In genomic region chr15:66641485-66642313, GRCh38 we compare ENCODE assay signal across 23 cellular contexts.
A peak's percentile ranks its signal among the peaks of the same experiment; 100 is the strongest.
DNase-seq lines count a peak whose midpoint lies in the region; ATAC-seq, FAIRE-seq and TF ChIP-seq lines count a peak whose summit lies in the region.
"Had no signal": no experiment of that assay in that cellular context is flagged by ENCODE, and none has a peak within 500 bp of the region (broad histone marks: within the 10 kb centered on the region; RNA-seq: fewer than 3 reads in every experiment).

No MANE protein-coding gene starts in this region.

- TF ChIP-seq CTCF in A549 (IDR thresholded peaks at IDR 0.05), result no peak
- TF ChIP-seq CTCF in MM.1S (IDR thresholded peaks at IDR 0.05; ENCODE audit: low read length), result no peak
- TF ChIP-seq CTCF in Calu3 (IDR thresholded peaks at IDR 0.05; ENCODE audit: unreplicated experiment), result no peak

- BruUV-seq in Calu3 (replicated peaks; lab: Mats Ljungman, UMichigan), result no TSS peak

- WGBS in A549 (ENCODE audit: missing lambda C conversion rate), result 89% methylated on average over 5 of the region's 5 CpGs
- no CpG with 5 or more reads among the region's 5 CpGs for WGBS in trophoblast cell (ENCODE audit: extremely low coverage, insufficient coverage, insufficient read length)

- no peak overlapping the region for H3K27ac Mint-ChIP-seq in Calu3 (ENCODE audit: unreplicated experiment)
- H3K27ac Mint-ChIP-seq in activated naive CD4-positive, alpha-beta T cell treated with anti-CD3 and anti-CD28 coated beads for 36 hours, result no peak overlapping the region
- H3K27ac Mint-ChIP-seq: CD4-positive, alpha-beta memory T cell; IgD-negative memory B cell had no signal

- no peaks in the 10 kb centered on the region for H3K9me3 ChIP-seq in A549
- no peaks in the 10 kb centered on the region for H3K9me3 ChIP-seq in MM.1S (replicated peaks; ENCODE audit: insufficient read depth, low read length)
- no peaks in the 10 kb centered on the region for H3K9me3 ChIP-seq in trophoblast cell (ENCODE audit: insufficient read depth, low read depth, low read length)
- H3K9me3 ChIP-seq: BE2C, Caco-2 had no signal

- DNase-seq in A549 (ENCODE audit: low read depth in 1 of 2, low spot score in 1 of 2) (no peak), MM.1S (peak; percentile 27), left colon (no peak), trophoblast cell (no peak), Calu3 (no peak), medulla oblongata (ENCODE audit: extremely low spot score) (no peak)
- no peak for DNase-seq in activated naive CD4-positive, alpha-beta T cell treated with anti-CD3 and anti-CD28 coated beads for 36 hours
- DNase-seq: BE2C; Caco-2; CD4-positive, alpha-beta memory T cell; DND-41; MV-4-11; NCI-H1105 treated with DMSO at 0.1 percent for 48 hours; NCI-H2029 treated with DMSO at 0.1 percent for 48 hours; NCI-H226; NCI-H526; PC-3; RPMI8226; SHP77 had no signal

- peak overlapping the region; percentile 17 for H3K14ac ChIP-seq in trophoblast cell (ENCODE audit: low read length)

- no peaks in the 10 kb centered on the region for H3K36me3 Mint-ChIP-seq in Calu3 (ENCODE audit: insufficient read depth, unreplicated experiment)
- no peaks in the 10 kb centered on the region for H3K36me3 Mint-ChIP-seq in activated naive CD4-positive, alpha-beta T cell treated with anti-CD3 and anti-CD28 coated beads for 36 hours (ENCODE audit: low read depth)
- H3K36me3 Mint-ChIP-seq: CD4-positive, alpha-beta memory T cell had no signal

- H3K27ac ChIP-seq in A549 (no peak overlapping the region), MM.1S (ENCODE audit: low read length) (peak overlapping the region; percentile 29; the same call in 1 of the 2 replicates), trophoblast cell (ENCODE audit: low read depth, low read length) (no peak overlapping the region)

- H4K20me1 ChIP-seq in MM.1S (ENCODE audit: insufficient read depth, low read length), result no peaks in the 10 kb centered on the region

- H3K36me3 ChIP-seq in MM.1S (replicated peaks; ENCODE audit: insufficient read depth, low read length) (no peaks in the 10 kb centered on the region), trophoblast cell (ENCODE audit: control insufficient read depth in 1 of 2, insufficient read depth in 2 of 2, low read length in 2 of 2) (no peaks in the 10 kb centered on the region)

- H3K27me3 Mint-ChIP-seq in Calu3 (ENCODE audit: unreplicated experiment), result peaks cover 5% of the 10 kb centered on the region
- no peaks in the 10 kb centered on the region for H3K27me3 Mint-ChIP-seq in activated naive CD4-positive, alpha-beta T cell treated with anti-CD3 and anti-CD28 coated beads for 36 hours (ENCODE audit: low read depth)
- H3K27me3 Mint-ChIP-seq: CD4-positive, alpha-beta memory T cell; IgD-negative memory B cell had no signal

- no peak overlapping the region for H3K18ac ChIP-seq in trophoblast cell (ENCODE audit: low read length)

- no peak overlapping the region for H3K4me3 Mint-ChIP-seq in Calu3 (ENCODE audit: low read depth, unreplicated experiment)
- no peak overlapping the region for H3K4me3 Mint-ChIP-seq in activated naive CD4-positive, alpha-beta T cell treated with anti-CD3 and anti-CD28 coated beads for 36 hours
- H3K4me3 Mint-ChIP-seq: CD4-positive, alpha-beta memory T cell; IgD-negative memory B cell had no signal

- no peak overlapping the region for H3K9ac ChIP-seq in MM.1S (ENCODE audit: low read length)
- no peak overlapping the region for H3K9ac ChIP-seq in trophoblast cell (ENCODE audit: low read length)

- H3K4me1 ChIP-seq in A549 (no peaks in the 10 kb centered on the region), MM.1S (ENCODE audit: low read length) (peaks cover 56% of the 10 kb centered on the region), trophoblast cell (ENCODE audit: control insufficient read depth in 1 of 2, insufficient read depth in 2 of 2, low read length in 2 of 2) (peaks cover 0 to 2% of the 10 kb centered on the region in 2 experiments)

- no peak for TF ChIP-seq EP300 in A549 (IDR thresholded peaks at IDR 0.05)

- peak overlapping the region; percentile 42; the same call in 1 of the 2 replicates for H2AFZ ChIP-seq in MM.1S (ENCODE audit: low read length)
- no peak overlapping the region for H2AFZ ChIP-seq in trophoblast cell (ENCODE audit: insufficient read depth, low read length, poor library complexity)

- no peak overlapping the region for H2BK120ac ChIP-seq in trophoblast cell (ENCODE audit: insufficient read depth, low read length, poor library complexity)

- peak overlapping the region; percentile 42 for H2BK12ac ChIP-seq in trophoblast cell (ENCODE audit: low read length)

- H2BK5ac ChIP-seq in trophoblast cell (ENCODE audit: low read depth, low read length, poor library complexity), result no peak overlapping the region

- H3K4me2 ChIP-seq in A549 (no peak overlapping the region), MM.1S (ENCODE audit: low read depth, low read length) (peak overlapping the region; percentile 33), trophoblast cell (ENCODE audit: low read length) (no peak overlapping the region)

- no peak overlapping the region for H4K12ac ChIP-seq in trophoblast cell (ENCODE audit: low read depth, low read length)

- H4K91ac ChIP-seq in trophoblast cell (ENCODE audit: low read depth, low read length), result no peak overlapping the region

- H3K27me3 ChIP-seq in MM.1S (replicated peaks; ENCODE audit: insufficient read depth, low read length), result no peaks in the 10 kb centered on the region
- no peaks in the 10 kb centered on the region for H3K27me3 ChIP-seq in trophoblast cell (ENCODE audit: insufficient read depth, low read length)
- H3K27me3 ChIP-seq: BE2C had no signal

- no peaks in the 10 kb centered on the region for H3K9me3 Mint-ChIP-seq in Calu3 (ENCODE audit: low read depth, unreplicated experiment)
- H3K9me3 Mint-ChIP-seq in activated naive CD4-positive, alpha-beta T cell treated with anti-CD3 and anti-CD28 coated beads for 36 hours, result no peaks in the 10 kb centered on the region
- H3K9me3 Mint-ChIP-seq: IgD-negative memory B cell had no signal

- H4K8ac ChIP-seq in trophoblast cell (ENCODE audit: low read depth, low read length), result no peak overlapping the region

- no peak for ATAC-seq in A549
- peak; percentile 73 for ATAC-seq in left colon
- ATAC-seq: PC-3 had no signal

- H3K23ac ChIP-seq in trophoblast cell (ENCODE audit: low read length), result no peak overlapping the region

- no peak overlapping the region for H3K4ac ChIP-seq in trophoblast cell (ENCODE audit: low read depth, low read length)

- peaks cover 6% of the 10 kb centered on the region for H3K79me1 ChIP-seq in trophoblast cell (ENCODE audit: low read length)

- POLR2A ChIA-PET in A549 (lab: Yijun Ruan, JAX), result no interaction called here

- peak; percentile 7 for FAIRE-seq in A549 (lab: Jason Lieb, UNC)
- FAIRE-seq: A204.1, GM12892, H1 had no signal

- CTCF ChIA-PET in A549 (lab: Yijun Ruan, JAX), result interaction anchor here (0.9 to 2.5 kb wide), 6 partner anchors 12 to 56 kb away, joined by 3 to 12 read pairs (median 4); no protein-coding TSS in a partner anchor
- CTCF ChIA-PET in Calu3 (lab: Charles Lee), result interaction anchor here (0.6 kb wide), 1 partner anchor 35 kb away, joined by 7 read pairs; no protein-coding TSS in a partner anchor
- CTCF ChIA-PET in activated naive CD4-positive, alpha-beta T cell treated with anti-CD3 and anti-CD28 coated beads for 36 hours (lab: Charles Lee), result no interaction called here

- no peaks in the 10 kb centered on the region for H3K9me2 ChIP-seq in MM.1S (replicated peaks; ENCODE audit: insufficient read depth, low read length)

- no peak for TF ChIP-seq POLR2A in A549 (IDR thresholded peaks at IDR 0.05; ENCODE audit: low read length)

- intact Hi-C loops in left colon (cut with DNase I, micrococcal nuclease), result no loop called here
- intact Hi-C loops in Calu3 (cut with micrococcal nuclease; ENCODE audit: unreplicated experiment), result no loop called here
- intact Hi-C loops in activated naive CD4-positive, alpha-beta T cell treated with anti-CD3 and anti-CD28 coated beads for 36 hours (cut with micrococcal nuclease), result no loop called here

- H3K79me2 ChIP-seq in MM.1S (ENCODE audit: low read length) (no peaks in the 10 kb centered on the region), trophoblast cell (ENCODE audit: control insufficient read depth, insufficient read depth, low read length, poor library complexity) (no peaks in the 10 kb centered on the region)

- no peak for TF ChIP-seq RAD21 in A549 (conservative IDR thresholded peaks at IDR 0.05 in 1 of 2, IDR thresholded peaks at IDR 0.05 in 1 of 2)

- H3K4me3 ChIP-seq in A549 (no peak overlapping the region), MM.1S (ENCODE audit: low read length) (no peak overlapping the region), trophoblast cell (ENCODE audit: low read depth, low read length) (no peak overlapping the region)

- peak overlapping the region; percentile 27 for H2AK5ac ChIP-seq in trophoblast cell (ENCODE audit: low read length)

- H3F3A ChIP-seq in MM.1S (ENCODE audit: insufficient read depth, low read length), result 0 out of 2 replicates have a peak, but pooled peaks cover 7% of the 10 kb centered on the region

- H3K4me1 Mint-ChIP-seq in Calu3 (ENCODE audit: low read depth, unreplicated experiment), result peaks cover 9% of the 10 kb centered on the region
- H3K4me1 Mint-ChIP-seq in activated naive CD4-positive, alpha-beta T cell treated with anti-CD3 and anti-CD28 coated beads for 36 hours (ENCODE audit: low read depth), result peaks cover 9% of the 10 kb centered on the region

TF ChIP-seq in A549, 52 proteins besides CTCF, POLR2A, EP300 and RAD21:
- no peak for TF ChIP-seq JUN (IDR thresholded peaks at IDR 0.05)
- TF ChIP-seq HDAC2 (IDR thresholded peaks at IDR 0.05), result no peak
- TF ChIP-seq MAX (IDR thresholded peaks at IDR 0.05), result no peak
- no peak for TF ChIP-seq CHD2 (IDR thresholded peaks at IDR 0.05; ENCODE audit: low read length, partially characterized antibody)
TF ChIP-seq in A549: peak in this region for 0.
